Comparison of ENCODE assay signal across 10 cellular contexts in the genomic region with DNA sequence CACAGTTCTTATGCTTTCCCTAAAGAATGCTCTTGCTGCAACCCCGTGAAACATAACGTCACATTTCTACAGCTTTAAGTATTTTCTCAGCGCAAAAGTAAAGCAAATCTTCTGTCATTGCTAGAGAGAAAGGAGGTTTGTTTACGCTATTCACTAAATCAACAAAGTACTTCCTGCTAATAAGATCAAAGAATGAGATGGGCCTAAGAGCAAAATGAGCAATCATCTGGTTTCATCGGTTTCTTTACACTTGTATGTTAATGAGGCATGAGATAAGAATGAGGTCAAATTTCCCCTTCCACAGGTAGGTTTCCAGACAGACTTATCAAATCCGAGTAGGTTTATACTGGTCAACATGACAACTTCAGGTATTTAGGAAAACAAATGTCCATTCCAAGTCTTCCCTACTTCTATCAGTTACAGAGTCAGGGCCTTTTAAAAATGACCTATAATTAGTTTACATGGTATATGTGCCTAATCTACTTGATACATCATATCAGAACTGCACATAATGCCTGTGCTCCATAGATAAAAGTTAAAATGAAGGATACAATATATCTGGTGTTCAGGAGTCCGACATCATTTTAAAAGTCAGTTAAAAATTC. TPM values are rescaled to one million over a fixed set of nuclear protein-coding genes. Genes with fewer than 3 reads are reported as not detected.
DNase-seq lines count a peak whose midpoint lies in the region; ATAC-seq, FAIRE-seq and TF ChIP-seq lines count a peak whose summit lies in the region.
"Had no signal": no experiment of that assay in that cellular context is flagged by ENCODE, and none has a peak within 500 bp of the region (broad histone marks: within the 10 kb centered on the region; RNA-seq: fewer than 3 reads in every experiment).

No MANE protein-coding gene starts in this region.

- H2AFZ ChIP-seq in keratinocyte (ENCODE audit: control insufficient read depth, low read length) = no peak overlapping the region

- TF ChIP-seq CTCF in GM12865 (IDR thresholded peaks at IDR 0.05; ENCODE audit: insufficient read depth, low read depth, low read length, missing control alignments) = no peak
- TF ChIP-seq CTCF in keratinocyte (optimal IDR thresholded peaks at IDR 0.05 in 1 of 3, IDR thresholded peaks at IDR 0.05 in 1 of 3, conservative IDR thresholded peaks at IDR 0.05 in 1 of 3; ENCODE audit: extremely low read depth in 1 of 3, insufficient read depth in 2 of 3, low read length in 3 of 3) = no peak
- no peak for TF ChIP-seq CTCF in chondrocyte (IDR thresholded peaks at IDR 0.05)

- no peaks in the 10 kb centered on the region for H3K36me3 Mint-ChIP-seq in chondrocyte (ENCODE audit: low read depth)

- H3K4me2 ChIP-seq in keratinocyte (ENCODE audit: control insufficient read depth, extremely low read depth, insufficient read depth, low read depth, low read length) = no peak overlapping the region

- dilution Hi-C loops in keratinocyte (cut with MboI; ENCODE audit: extremely low pct_ligation_motif_present, low sequenced_read_pairs) = no loop called here

- peak overlapping the region; percentile 44 for H3K4me3 ChIP-seq in GM12865 (ENCODE audit: low read depth, low read length)
- H3K4me3 ChIP-seq in keratinocyte (ENCODE audit: control insufficient read depth in 2 of 3, extremely low read depth in 1 of 3, insufficient read depth in 2 of 3, low read depth in 1 of 3, low read length in 3 of 3) = no peak overlapping the region
- H3K4me3 ChIP-seq: skin epidermis had no signal

- no peak overlapping the region for H3K9ac ChIP-seq in keratinocyte (ENCODE audit: control insufficient read depth, extremely low read depth, insufficient read depth, low read length)

- DNase-seq in GM12865 (ENCODE audit: low read depth) (peak; percentile 79), NCI-H69 (lab: John Stamatoyannopoulos, UW) (peak; percentile 65), keratinocyte (ENCODE audit: low read depth, low spot score) (no peak), HTR-8/SVneo (ENCODE audit: insufficient read length, low spot score) (no peak), chondrocyte (ENCODE audit: low spot score) (no peak), NCI-H82 treated with DMSO at 0.1 percent for 48 hours (lab: John Stamatoyannopoulos, UW; ENCODE audit: unreplicated experiment) (no peak), RKO (ENCODE audit: low spot score) (no peak)
- DNase-seq: activated CD8-positive, alpha-beta memory T cell treated with anti-CD3 and anti-CD28 coated beads, Interleukin-2, amount 50 U/mL, for 48 hours had no signal

- H3K9me3 ChIP-seq in keratinocyte (ENCODE audit: control insufficient read depth, low read depth, low read length) = no peaks in the 10 kb centered on the region

- H3K27ac Mint-ChIP-seq in chondrocyte (ENCODE audit: unreplicated experiment) = no peak overlapping the region

- H3K9me3 Mint-ChIP-seq in chondrocyte (ENCODE audit: low read depth) = no peaks in the 10 kb centered on the region

- H4K20me1 ChIP-seq in keratinocyte (ENCODE audit: control insufficient read depth, extremely low read depth, insufficient read depth, low read length) = peaks cover 2% of the 10 kb centered on the region

- no peaks in the 10 kb centered on the region for H3K9me1 ChIP-seq in keratinocyte (ENCODE audit: control insufficient read depth, extremely low read depth, insufficient read depth, low read length)

- H3K27ac ChIP-seq in keratinocyte (ENCODE audit: control insufficient read depth, insufficient read depth, low read length) = no peak overlapping the region
- H3K27ac ChIP-seq: skin epidermis had no signal

- H3K36me3 ChIP-seq in keratinocyte (ENCODE audit: control insufficient read depth in 2 of 2, extremely low read depth in 1 of 2, insufficient read depth in 2 of 2, low read length in 2 of 2) = no peaks in the 10 kb centered on the region

- FAIRE-seq in keratinocyte (lab: Jason Lieb, UNC) (peak; percentile 64), HTR-8/SVneo (lab: Jason Lieb, UNC) (no peak)

- no peak overlapping the region for H3K4me3 Mint-ChIP-seq in chondrocyte (ENCODE audit: unreplicated experiment)

- no peaks in the 10 kb centered on the region for H3K27me3 Mint-ChIP-seq in chondrocyte (ENCODE audit: low read depth)

- peaks cover 4% of the 10 kb centered on the region for H3K4me1 Mint-ChIP-seq in chondrocyte (ENCODE audit: low read depth)

- ATAC-seq in HG02678 (IDR thresholded peaks at IDR 0.05; ENCODE audit: unreplicated experiment) = peak; percentile 45

- H3K79me2 ChIP-seq in keratinocyte (ENCODE audit: control insufficient read depth, insufficient read depth, low read length) = peaks cover 67% of the 10 kb centered on the region

- H3K4me1 ChIP-seq in keratinocyte (ENCODE audit: control insufficient read depth, extremely low read depth, insufficient read depth, low read length) = no peaks in the 10 kb centered on the region

- no peaks in the 10 kb centered on the region for H3K27me3 ChIP-seq in keratinocyte (ENCODE audit: control insufficient read depth, extremely low read depth, insufficient read depth, low read length)

RNA-seq across cellular contexts. Expression of gene USP6NL, which starts 8.4 kb away (rescaled TPM):
- 5.9 to 9.1 TPM (median 8.7 TPM) in 3 replicates for polyA plus RNA-seq in keratinocyte
- 10.0 TPM for polyA plus RNA-seq in keratinocyte (2011; ENCODE audit: low read depth)
- 5.8 and 9.4 TPM in 2 replicates for polyA plus RNA-seq in keratinocyte (2011; cell fraction: cytosol; rRNA removed)
- polyA plus RNA-seq in keratinocyte (2011; cell fraction: nucleus; rRNA removed) = 8.1 and 8.7 TPM in 2 replicates
- 9.6 and 11.7 TPM in 2 replicates for polyA plus RNA-seq in keratinocyte (2012; ENCODE audit: low replicate concordance)
- polyA minus RNA-seq in keratinocyte = 7.4 to 8.8 TPM (median 8.3 TPM) in 3 replicates
- 4.4 TPM for polyA minus RNA-seq in keratinocyte (2011; cell fraction: cytosol; rRNA and poly(A)+ RNA removed)
- 6.9 and 12.7 TPM in 2 replicates for polyA minus RNA-seq in keratinocyte (2011; cell fraction: nucleus; rRNA and poly(A)+ RNA removed)
- total RNA-seq in chondrocyte = 11.7 to 12.3 TPM (median 12.3 TPM) in 3 replicates

Comparison
In these comparisons a context has a peak if more than half of its experiments do, and no peak if none do; other contexts are left out.
1. DNase-seq: peak in GM12865 (single experiment) and NCI-H69 (single experiment); none in keratinocyte (single experiment), HTR-8/SVneo (single experiment), chondrocyte (single experiment), NCI-H82 treated with DMSO at 0.1 percent for 48 hours (single experiment) and RKO (single experiment).